Comparison of ENCODE assay signal across 10 cellular contexts in the genomic region with DNA sequence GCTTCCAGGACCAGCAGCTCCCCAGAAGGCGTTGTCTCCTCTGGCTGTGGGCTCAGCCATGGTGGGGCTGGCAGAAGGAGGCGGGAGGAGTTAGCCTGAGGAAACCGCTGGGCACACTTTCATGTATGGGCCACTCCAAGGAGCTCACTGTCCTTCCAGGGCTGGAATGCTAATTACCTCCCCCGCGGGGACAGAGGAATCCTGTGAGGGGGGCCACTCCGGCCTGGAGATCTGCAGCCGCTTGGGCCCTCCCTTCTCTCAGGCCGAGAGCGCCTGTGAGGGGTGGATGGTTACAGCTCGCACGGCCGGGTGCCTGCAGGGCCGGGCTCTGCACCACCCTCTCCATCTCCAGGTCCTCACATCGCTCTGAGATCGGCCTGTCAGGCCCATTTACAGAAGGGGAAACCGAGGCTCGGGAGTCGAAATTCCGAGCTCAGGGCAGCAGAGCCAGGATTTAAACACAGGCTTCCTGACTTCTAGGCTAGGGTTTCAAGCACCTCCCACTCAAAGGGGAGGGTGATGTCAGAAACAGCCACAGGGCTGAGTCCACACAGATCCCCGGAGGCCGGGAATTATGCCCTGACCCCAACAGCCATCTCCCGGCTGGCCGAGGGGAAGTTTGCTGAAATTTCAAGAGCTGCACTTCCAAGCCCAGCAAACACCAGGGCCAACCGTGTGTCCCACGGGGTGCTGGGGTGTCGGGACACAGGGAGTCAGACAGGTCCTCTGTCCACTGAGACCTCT. TPM values are rescaled to one million over a fixed set of nuclear protein-coding genes. Genes with fewer than 3 reads are reported as not detected.
DNase-seq lines count a peak whose midpoint lies in the region; ATAC-seq and TF ChIP-seq lines count a peak whose summit lies in the region.
"Had no signal": no experiment of that assay in that cellular context is flagged by ENCODE, and none has a peak within 500 bp of the region (broad histone marks: within the 10 kb centered on the region; RNA-seq: fewer than 3 reads in every experiment).

No MANE protein-coding gene starts in this region.

- H3K36me3 Mint-ChIP-seq in osteocyte (ENCODE audit: unreplicated experiment), result no peaks in the 10 kb centered on the region

- H3K27ac Mint-ChIP-seq in osteocyte (ENCODE audit: unreplicated experiment), result peak overlapping the region; percentile 86

- H3K4me3 Mint-ChIP-seq in osteocyte (ENCODE audit: unreplicated experiment), result peak overlapping the region; percentile 12

- H3K4me1 ChIP-seq in ascending aorta, result peaks cover under 1 to 8% of the 10 kb centered on the region in 2 donors

- H3K36me3 ChIP-seq in ascending aorta, result no peaks in the 10 kb centered on the region
- H3K36me3 ChIP-seq: BLaER1 treated with 17β-estradiol and CSF1 and Interleukin-3, amounts not matched to agents 10 nM and 100 nM had no signal

- intact Hi-C loops in ascending aorta (cut with DNase I) (no loop called here), left cardiac atrium (cut with DNase I) (no loop called here)

- H3K27ac ChIP-seq in ascending aorta, result peak overlapping the region; percentile 25 to 50
- H3K27ac ChIP-seq in caudate nucleus (ENCODE audit: low read depth, low read length), result no peak overlapping the region
- H3K27ac ChIP-seq: BLaER1 treated with 17β-estradiol and CSF1 and Interleukin-3, amounts not matched to agents 10 nM and 100 nM had no signal

- H3K27me3 ChIP-seq in ascending aorta, result no peaks in the 10 kb centered on the region
- H3K27me3 ChIP-seq: BLaER1 treated with 17β-estradiol and CSF1 and Interleukin-3, amounts not matched to agents 10 nM and 100 nM had no signal

- peaks cover 48% of the 10 kb centered on the region for H3K4me1 Mint-ChIP-seq in osteocyte (ENCODE audit: unreplicated experiment)

- H3K4me3 ChIP-seq in ascending aorta, result peak overlapping the region in 1 of 2 donors; percentile 44
- H3K4me3 ChIP-seq: BLaER1 treated with 17β-estradiol and CSF1 and Interleukin-3, amounts not matched to agents 10 nM and 100 nM had no signal

- DNase-seq in EL (peak; percentile 64), ascending aorta (ENCODE audit: low spot score in 2 of 2) (peak in 1 of 2 donors; percentile 70), left cardiac atrium (peak; percentile 55), osteocyte (ENCODE audit: extremely low spot score, unreplicated experiment) (no peak), germinal center (ENCODE audit: low spot score) (no peak), caudate nucleus (lab: John Stamatoyannopoulos, UW) (no peak)
- DNase-seq in stimulated activated naive CD4-positive, alpha-beta T cell (lab: John Stamatoyannopoulos, UW), result no peak
- DNase-seq: effector CD4-positive, alpha-beta T cell had no signal

- no peaks in the 10 kb centered on the region for H3K27me3 Mint-ChIP-seq in osteocyte (ENCODE audit: unreplicated experiment)

- H3K9me3 Mint-ChIP-seq in osteocyte (ENCODE audit: unreplicated experiment), result no peaks in the 10 kb centered on the region

- peak; percentile 55 to 58 for ATAC-seq in left cardiac atrium
- no peak for ATAC-seq in HG02852 (IDR thresholded peaks at IDR 0.05; ENCODE audit: unreplicated experiment)

- H3K9me3 ChIP-seq in ascending aorta, result no peaks in the 10 kb centered on the region
- H3K9me3 ChIP-seq: BLaER1 treated with 17β-estradiol and CSF1 and Interleukin-3, amounts not matched to agents 10 nM and 100 nM had no signal

- TF ChIP-seq CTCF in ascending aorta (IDR thresholded peaks at IDR 0.05) (no peak), osteocyte (IDR thresholded peaks at IDR 0.05) (no peak)

RNA-seq across cellular contexts. Expression of a gene that starts 59.1 kb away (rescaled TPM):
- 349 TPM for total RNA-seq in ascending aorta
- total RNA-seq in left cardiac atrium, result 10 to 100 TPM; 27.5 to 33.9 TPM
- 92.0 and 93.6 TPM in 2 replicates for total RNA-seq in osteocyte

Comparison
In these comparisons a context has a peak if more than half of its experiments do, and no peak if none do; other contexts are left out.
1. DNase-seq: peak in EL (single experiment) and left cardiac atrium (single experiment); none in osteocyte (single experiment), germinal center (single experiment), stimulated activated naive CD4-positive, alpha-beta T cell (0 of 6) and caudate nucleus (0 of 61).